8 cellular contexts compared by ENCODE assay signal in the genomic region with DNA sequence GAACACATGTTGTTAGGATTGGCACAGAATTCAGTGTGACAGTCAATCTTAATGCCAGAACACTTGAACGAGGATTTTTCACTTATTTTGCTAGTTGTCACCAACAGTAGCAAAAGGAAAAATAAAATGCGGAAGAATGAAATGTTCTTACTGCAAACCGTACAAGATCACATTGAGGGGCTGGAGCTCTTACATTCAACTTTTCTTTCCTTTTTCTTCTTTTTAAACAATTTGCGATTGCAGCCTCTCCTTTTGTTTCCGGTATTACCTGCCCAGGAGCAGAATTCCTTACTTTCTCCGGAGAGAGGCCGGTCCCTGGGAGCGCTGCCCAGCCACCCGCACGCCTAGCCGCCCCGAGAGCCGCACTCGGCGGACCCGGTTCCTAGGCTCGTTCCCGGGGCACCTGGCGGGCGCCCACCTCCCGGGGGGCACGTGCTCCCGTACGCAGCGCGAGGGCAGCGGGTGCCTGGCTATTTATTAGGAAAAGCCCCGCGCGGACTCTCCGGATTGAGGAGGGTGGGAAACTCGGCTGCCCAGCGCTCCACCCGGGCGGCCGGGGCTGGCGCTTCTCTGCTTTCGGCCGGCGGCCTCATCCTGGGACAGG. TPM values are rescaled to one million over a fixed set of nuclear protein-coding genes. Genes with fewer than 3 reads are reported as not detected.
DNase-seq lines count a peak whose midpoint lies in the region; ATAC-seq and TF ChIP-seq lines count a peak whose summit lies in the region.

No MANE protein-coding gene starts in this region.

- peak overlapping the region; percentile 62 for H3K4me3 ChIP-seq in fibroblast of pulmonary artery (replicated peaks; ENCODE audit: low read depth, low read length)

- H3K36me3 Mint-ChIP-seq in T-cell = peaks cover 12% of the 10 kb centered on the region
- peaks cover 2% of the 10 kb centered on the region for H3K36me3 Mint-ChIP-seq in progenitor cell of endocrine pancreas (ENCODE audit: insufficient read depth)

- CTCF ChIA-PET in T-cell (lab: Charles Lee) = interaction anchor here in 1 of 2 donors (0.5 to 1.5 kb wide), 2 partner anchors 12 to 35 kb away, joined by 4 to 9 read pairs; no protein-coding TSS in a partner anchor

- H3K27ac Mint-ChIP-seq in T-cell (peak overlapping the region; percentile 78 to 87), progenitor cell of endocrine pancreas (peak overlapping the region; percentile 98)

- peak; percentile 7 for ATAC-seq in GM18502 (IDR thresholded peaks at IDR 0.05; ENCODE audit: poor library complexity, unreplicated experiment)
- ATAC-seq in HG02943 (IDR thresholded peaks at IDR 0.05; ENCODE audit: low read depth, unreplicated experiment) = peak; percentile 2
- ATAC-seq in T-cell (replicated peaks in 1 of 4) = no peak

- POLR2A ChIA-PET in T-cell (lab: Charles Lee) = interaction anchor here in 1 of 2 donors (0.6 kb wide), 1 partner anchor 38 kb away, joined by 4 read pairs; no protein-coding TSS in a partner anchor

- TF ChIP-seq CTCF in fibroblast of pulmonary artery (IDR thresholded peaks at IDR 0.05; ENCODE audit: low read length, missing control alignments) (no peak), progenitor cell of endocrine pancreas (IDR thresholded peaks at IDR 0.05; ENCODE audit: unreplicated experiment) (no peak)

- DNase-seq in T-cell (no peak), fibroblast of pulmonary artery (ENCODE audit: low read depth) (peak; percentile 31), progenitor cell of endocrine pancreas (ENCODE audit: low spot score, unreplicated experiment) (no peak), foreskin melanocyte (no peak), NCI-H187 treated with DMSO at 0.1 percent for 48 hours (lab: John Stamatoyannopoulos, UW) (no peak), NCI-H2171 (lab: John Stamatoyannopoulos, UW) (no peak)

- H3K4me3 Mint-ChIP-seq in T-cell = peak overlapping the region; percentile 80 to 85 (median 83)
- peak overlapping the region; percentile 86 for H3K4me3 Mint-ChIP-seq in progenitor cell of endocrine pancreas (ENCODE audit: low read depth)

- H3K9me3 Mint-ChIP-seq in T-cell (no peaks in the 10 kb centered on the region), progenitor cell of endocrine pancreas (ENCODE audit: low read depth) (no peaks in the 10 kb centered on the region)

- H3K4me1 Mint-ChIP-seq in T-cell (peaks cover 33 to 38% (median 36%) of the 10 kb centered on the region in 3 donors), progenitor cell of endocrine pancreas (ENCODE audit: low read depth) (peaks cover 24% of the 10 kb centered on the region)

- no peaks in the 10 kb centered on the region for H3K27me3 Mint-ChIP-seq in T-cell
- no peaks in the 10 kb centered on the region for H3K27me3 Mint-ChIP-seq in progenitor cell of endocrine pancreas

RNA-seq across cellular contexts. Expression of a gene that starts 1.2 kb away (rescaled TPM):
- total RNA-seq in T-cell (10 to 100 TPM; 29.7 to 37.4 (median 34.6) TPM), progenitor cell of endocrine pancreas (89.1 and 99.0 TPM in 2 replicates)

Comparison
In these comparisons a context has a peak if more than half of its experiments do, and no peak if none do; other contexts are left out.
1. ATAC-seq: peak in GM18502 (single experiment) and HG02943 (single experiment); none in T-cell (0 of 4).